Comparison of ENCODE assay signal across 28 cellular contexts in the genomic region with DNA sequence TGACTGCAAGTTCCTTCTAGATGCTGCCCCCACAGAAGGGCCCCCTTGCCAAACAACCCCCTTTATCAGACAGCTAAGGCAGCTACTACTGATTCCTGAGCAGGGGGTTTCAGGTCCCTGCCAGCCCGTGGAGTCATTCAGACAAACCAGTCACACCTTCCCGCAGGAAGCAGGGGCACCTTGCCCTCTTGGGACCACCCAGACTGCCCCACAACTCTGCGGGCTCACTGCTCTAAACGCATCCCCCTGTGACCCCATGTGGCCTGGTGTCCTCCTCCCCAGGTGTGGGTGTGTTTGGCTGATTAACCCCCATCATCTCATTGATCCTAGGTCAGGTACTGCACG.
"Had no signal": no experiment of that assay in that cellular context is flagged by ENCODE, and none has a peak within 500 bp of the region (broad histone marks: within the 10 kb centered on the region; RNA-seq: fewer than 3 reads in every experiment).

No MANE protein-coding gene starts in this region.

- H3K4me2 ChIP-seq: smooth muscle cell had no signal

- H3K4me3 ChIP-seq: ovary, psoas muscle, skin epidermis, smooth muscle cell, spleen, suprapubic skin, testis, tibial artery, transverse colon, upper lobe of right lung, uterus had no signal

- H3K9me3 ChIP-seq: ovary, psoas muscle, spleen, suprapubic skin, testis, tibial artery, transverse colon, upper lobe of right lung, uterus had no signal

- ATAC-seq: naive thymus-derived CD8-positive, alpha-beta T cell; natural killer cell treated with Interleukin-12 subunit alpha and Interleukin-12 subunit beta and Interleukin-15 and Interleukin-18, amount 100 ng/mL, for 72 hours; psoas muscle; right cardiac atrium; sciatic nerve; stimulated activated memory B cell treated with anti-CD40 and anti-IgM and Interleukin-4, amounts not matched to agents 10 μg/mL and 1 μg/mL and 100 μg/mL, for 72 hours; stimulated activated naive CD8-positive, alpha-beta T cell treated with anti-CD3 and anti-CD28 coated beads, Interleukin-15, amount 100 ng/mL, for 72 hours; stimulated activated naive CD8-positive, alpha-beta T cell treated with anti-CD3 and anti-CD28 coated beads, Interleukin-15, Interleukin-2, amounts not matched to agents 100 U/mL and 50 U/mL, for 24 hours; upper lobe of right lung had no signal

- H3K79me2 ChIP-seq: parathyroid adenoma had no signal

- H3K36me3 ChIP-seq: ovary, spleen, suprapubic skin, tibial artery, transverse colon, upper lobe of right lung, uterus had no signal

- H3K27me3 ChIP-seq: ovary, testis, transverse colon, upper lobe of right lung, uterus had no signal

- DNase-seq: naive thymus-derived CD8-positive, alpha-beta T cell; nephron progenitor cell; occipital lobe; ovary; psoas muscle; right cardiac atrium; stimulated activated CD4-positive, alpha-beta T cell treated with anti-CD3 and anti-CD28 coated beads, Interleukin-12 subunit alpha, Interleukin-12 subunit beta, amount 100 ng/mL, for 4 hours; stimulated activated CD4-positive, alpha-beta T cell treated with anti-CD3 and anti-CD28 coated beads, Interleukin-1b, Interleukin-23, amount 100 ng/mL, for 48 hours; stimulated activated CD4-positive, alpha-beta T cell treated with anti-CD3 and anti-CD28 coated beads, Interleukin-4, amount 100 ng/mL, for 1 hour; stimulated activated CD4-positive, alpha-beta T cell treated with anti-CD3 and anti-CD28 coated beads, Interleukin-4, amount 100 ng/mL, for 4 hours; stimulated activated CD8-positive, alpha-beta memory T cell treated with anti-CD3 and anti-CD28 coated beads, Interleukin-4, amount 100 ng/mL, for 48 hours; stimulated activated naive CD4-positive, alpha-beta T cell; stimulated activated naive CD8-positive, alpha-beta T cell treated with anti-CD3 and anti-CD28 coated beads, Interleukin-15, amount 100 ng/mL, for 72 hours; stimulated activated naive CD8-positive, alpha-beta T cell treated with anti-CD3 and anti-CD28 coated beads, Interleukin-15, Interleukin-2, amounts not matched to agents 100 U/mL and 50 U/mL, for 24 hours; substantia nigra; testis; transverse colon; uterus had no signal

- H3K27ac ChIP-seq: ovary, parathyroid adenoma, psoas muscle, skin epidermis, spleen, suprapubic skin, testis, tibial artery, transverse colon, upper lobe of right lung, uterus had no signal

- H2AFZ ChIP-seq: parathyroid adenoma had no signal

- H3K4me1 ChIP-seq: parathyroid adenoma, psoas muscle, spleen, suprapubic skin, testis, tibial artery, transverse colon, upper lobe of right lung, uterus had no signal

- H3K9ac ChIP-seq: parathyroid adenoma had no signal
